ENCODE assay signal across 12 cellular contexts in genomic region chr2:111919362-111919761, GRCh38. TPM values are rescaled to one million over a fixed set of nuclear protein-coding genes. Genes with fewer than 3 reads are reported as not detected.
DNase-seq lines count a peak whose midpoint lies in the region; ATAC-seq, FAIRE-seq and TF ChIP-seq lines count a peak whose summit lies in the region.
"Had no signal": no experiment of that assay in that cellular context is flagged by ENCODE, and none has a peak within 500 bp of the region (broad histone marks: within the 10 kb centered on the region; RNA-seq: fewer than 3 reads in every experiment).

No MANE protein-coding gene starts in this region.

- WGBS in pancreas, 2 donors: 60 to 73% methylated on average over 2 of the region's 2 CpGs

- no peaks in the 10 kb centered on the region for H4K20me1 ChIP-seq in PC-9 (ENCODE audit: insufficient read depth)

- no peak for DNase-seq in PC-9
- no peak for DNase-seq in epithelial cell of proximal tubule (ENCODE audit: low read depth)
- no peak for DNase-seq in pancreas
- DNase-seq in RWPE1 (ENCODE audit: low spot score): no peak
- DNase-seq in AML-193 (lab: John Stamatoyannopoulos, UW): no peak
- DNase-seq in left colon: no peak
- DNase-seq: activated CD4-positive, alpha-beta T cell treated with anti-CD3 and anti-CD28 coated beads, Interleukin-2, amount 50 U/mL, for 4 hours; DMS79 treated with DMSO at 0.1 percent for 48 hours; NCI-H446 treated with DMSO at 0.1 percent for 48 hours had no signal

- no peaks in the 10 kb centered on the region for H3K9me2 ChIP-seq in PC-9 (ENCODE audit: insufficient read depth)

- H2AFZ ChIP-seq in PC-9: no peak overlapping the region

- ATAC-seq in pancreas (peak in 1 of 4 donors; percentile 8), left colon (no peak), HG03280 (IDR thresholded peaks at IDR 0.05; ENCODE audit: unreplicated experiment) (no peak)
- ATAC-seq: activated naive CD4-positive, alpha-beta T cell treated with anti-CD3 and anti-CD28 coated beads, Interleukin-2, amount 50 U/mL, for 72 hours had no signal

- no TSS peak for BruUV-seq in PC-9 (replicated peaks; lab: Mats Ljungman, UMichigan)

- H3K4me2 ChIP-seq in PC-9: peak overlapping the region; percentile 54

- peak overlapping the region; percentile 59 for H3K27ac ChIP-seq in PC-9
- H3K27ac ChIP-seq in pancreas: peak overlapping the region; percentile 43 to 73 (median 63)
- H3K27ac ChIP-seq in RWPE1: no peak overlapping the region

- no peak for FAIRE-seq in pancreas (lab: Jason Lieb, UNC)

- H3K9me3 ChIP-seq in PC-9 (ENCODE audit: insufficient read depth, low read depth) (no peaks in the 10 kb centered on the region), pancreas (no peaks in the 10 kb centered on the region)

- H3K4me3 ChIP-seq in PC-9 (no peak overlapping the region), epithelial cell of proximal tubule (ENCODE audit: low read depth, low read length) (no peak overlapping the region), pancreas (no peak overlapping the region)

- H3K36me3 ChIP-seq in PC-9 (ENCODE audit: low read depth): no peaks in the 10 kb centered on the region
- H3K36me3 ChIP-seq in pancreas: no peaks in the 10 kb centered on the region

- intact Hi-C loops in PC-9 (cut with micrococcal nuclease; ENCODE audit: unreplicated experiment) (no loop called here), pancreas (cut with DNase I) (no loop called here), left colon (cut with DNase I, micrococcal nuclease) (no loop called here)

- H3K79me2 ChIP-seq in PC-9 (ENCODE audit: low read depth): no peaks in the 10 kb centered on the region

- peak; percentile 46 for TF ChIP-seq CTCF in GM12872 (IDR thresholded peaks at IDR 0.05; ENCODE audit: insufficient read depth, low read depth, low read length)
- 0 out of 2 replicates have a peak, but pooled peaks have one; percentile 19 for TF ChIP-seq CTCF in PC-9 (conservative IDR thresholded peaks at IDR 0.05)
- TF ChIP-seq CTCF in epithelial cell of proximal tubule (conservative IDR thresholded peaks at IDR 0.05; ENCODE audit: low read depth, low read length): peak; percentile 57
- no peak for TF ChIP-seq CTCF in pancreas (IDR thresholded peaks at IDR 0.05)
- no peak for TF ChIP-seq CTCF in RWPE1 (conservative IDR thresholded peaks at IDR 0.05; ENCODE audit: low read depth)

- H3K27me3 ChIP-seq in PC-9 (ENCODE audit: insufficient read depth, low read depth) (no peaks in the 10 kb centered on the region), pancreas (no peaks in the 10 kb centered on the region)

- 0 out of 2 replicates have a peak, but pooled peaks cover 5% of the 10 kb centered on the region for H3F3A ChIP-seq in PC-9 (ENCODE audit: insufficient read depth, low read depth)

- peaks cover 35% of the 10 kb centered on the region for H3K4me1 ChIP-seq in PC-9 (replicated peaks; ENCODE audit: insufficient read depth)
- H3K4me1 ChIP-seq in pancreas: peaks cover 16 to 19% (median 18%) of the 10 kb centered on the region in 3 donors

- POLR2A ChIA-PET in PC-9 (lab: Charles Lee; ENCODE audit: unreplicated experiment) (interaction anchor here (0.6 kb wide), 1 partner anchor 27 kb away, joined by 3 read pairs; no protein-coding TSS in a partner anchor), RWPE1 (lab: Yijun Ruan, JAX; ENCODE audit: low non-redundant PET) (no interaction called here)

- CTCF ChIA-PET in PC-9 (lab: Charles Lee): interaction anchor here (0.6 kb wide), 1 partner anchor 49 kb away, joined by 3 read pairs; no protein-coding TSS in a partner anchor
- CTCF ChIA-PET in RWPE1 (lab: Yijun Ruan, JAX): no interaction called here

RNA-seq across cellular contexts. Expression of gene MERTK, which starts 21.0 kb away (rescaled TPM):
- total RNA-seq in PC-9 (2021) (1.6 and 3.4 TPM in 2 replicates), epithelial cell of proximal tubule (4.3 and 8.7 TPM in 2 replicates), pancreas (10 to 100 TPM in 1 of 6 donors, 1 to 10 TPM in 5; 4.5 to 13.9 (median 6.4) TPM), left colon (1 to 10 TPM; 9.0 to 9.2 TPM)
- polyA plus RNA-seq in pancreas: 1 to 10 TPM; 2.8 to 3.5 TPM

RNA-seq across cellular contexts. Expression of gene ANAPC1, which starts 35.4 kb away (rescaled TPM):
- 59.6 and 65.1 TPM in 2 replicates for total RNA-seq in PC-9 (2021)
- 49.2 and 53.8 TPM in 2 replicates for total RNA-seq in epithelial cell of proximal tubule
- 10 to 100 TPM; 11.7 to 22.4 (median 15.8) TPM for total RNA-seq in pancreas
- 1 to 10 TPM; 5.7 to 6.3 TPM for polyA plus RNA-seq in pancreas
- total RNA-seq in left colon: 10 to 100 TPM; 29.2 to 39.0 TPM

Comparison
In these comparisons a context has a peak if more than half of its experiments do, and no peak if none do; other contexts are left out.
1. CTCF ChIP-seq: peak in GM12872 (single experiment), PC-9 (single experiment) and epithelial cell of proximal tubule (single experiment); none in pancreas (0 of 4) and RWPE1 (single experiment).